8 cellular contexts compared by ENCODE assay signal in the genomic region with DNA sequence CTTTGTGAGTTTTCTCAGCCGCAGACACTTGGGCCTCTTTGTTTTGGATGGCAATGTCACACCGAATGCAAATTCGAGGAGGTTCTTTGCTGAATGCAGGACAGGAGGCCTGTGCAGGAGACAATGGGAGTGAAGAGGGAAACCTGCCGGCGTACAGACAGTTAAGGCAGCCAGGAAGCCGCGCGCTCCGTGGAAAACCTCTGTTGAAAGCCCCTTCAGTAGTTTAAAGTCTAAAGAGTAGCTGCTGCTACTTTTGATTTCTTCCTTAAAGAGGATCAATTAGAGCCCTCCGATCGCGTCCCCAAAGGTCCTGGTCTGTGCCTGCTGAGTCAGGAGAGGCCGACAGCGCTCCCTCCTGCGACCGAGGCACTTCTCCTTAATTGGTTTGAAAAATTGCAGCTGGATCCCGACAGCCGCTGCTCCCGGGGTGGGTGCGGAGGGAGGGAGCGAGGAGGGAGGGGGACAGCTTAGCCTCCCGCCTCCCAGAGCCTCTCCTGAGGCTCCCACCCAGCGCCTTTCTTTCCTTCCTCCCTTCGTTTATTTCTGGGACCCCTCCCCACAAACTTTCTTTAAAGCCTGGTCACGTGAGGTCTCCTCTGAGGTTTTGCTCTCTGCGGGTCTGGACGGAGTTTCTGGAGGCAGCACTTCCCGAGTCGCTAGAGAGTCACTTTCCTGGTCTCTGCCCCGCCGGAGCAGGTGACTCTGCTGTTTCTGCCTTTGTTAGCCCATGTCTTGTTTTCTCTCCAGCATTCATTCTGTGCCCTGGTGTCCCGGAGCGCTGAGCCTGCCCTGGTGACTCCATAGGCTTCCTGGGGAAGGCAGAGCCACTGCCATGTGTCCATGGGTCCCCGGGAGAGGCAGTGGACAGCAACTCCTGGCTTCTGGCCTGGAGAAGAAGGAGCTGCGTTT. TPM values are rescaled to one million over a fixed set of nuclear protein-coding genes. Genes with fewer than 3 reads are reported as not detected.
DNase-seq lines count a peak whose midpoint lies in the region; ATAC-seq and TF ChIP-seq lines count a peak whose summit lies in the region.

No MANE protein-coding gene starts in this region.

- H3K9me3 Mint-ChIP-seq in activated T-cell treated with anti-CD3 and anti-CD28 coated beads, Interleukin-2, amount 50 U/mL, for 24 hours, result no peaks in the 10 kb centered on the region
- no peaks in the 10 kb centered on the region for H3K9me3 Mint-ChIP-seq in endodermal cell

- H3K9ac ChIP-seq in endodermal cell (ENCODE audit: extremely low read depth, low read length, poor library complexity, severe bottlenecking), result peak overlapping the region; percentile 66

- ATAC-seq in thoracic aorta (ENCODE audit: insufficient number of reproducible peaks, low FRiP score, low read depth), result peak; percentile 78

- peak overlapping the region; percentile 76 for H3K27ac Mint-ChIP-seq in activated T-cell treated with anti-CD3 and anti-CD28 coated beads, Interleukin-2, amount 50 U/mL, for 24 hours
- peak overlapping the region; percentile 93 for H3K27ac Mint-ChIP-seq in endodermal cell

- peaks cover 7% of the 10 kb centered on the region for H3K36me3 Mint-ChIP-seq in activated T-cell treated with anti-CD3 and anti-CD28 coated beads, Interleukin-2, amount 50 U/mL, for 24 hours (ENCODE audit: low read depth)
- no peaks in the 10 kb centered on the region for H3K36me3 Mint-ChIP-seq in endodermal cell (ENCODE audit: low read depth)

- H3K4me3 Mint-ChIP-seq in activated T-cell treated with anti-CD3 and anti-CD28 coated beads, Interleukin-2, amount 50 U/mL, for 24 hours, result peak overlapping the region; percentile 71
- peak overlapping the region; percentile 75 for H3K4me3 Mint-ChIP-seq in endodermal cell

- H3K9me3 ChIP-seq in endodermal cell (ENCODE audit: control insufficient read depth, low read length), result no peaks in the 10 kb centered on the region
- H3K9me3 ChIP-seq in thoracic aorta, result no peaks in the 10 kb centered on the region

- H3K36me3 ChIP-seq in endodermal cell (ENCODE audit: control insufficient read depth, insufficient read depth, low read length), result no peaks in the 10 kb centered on the region
- no peaks in the 10 kb centered on the region for H3K36me3 ChIP-seq in thoracic aorta

- H3K4me1 ChIP-seq in endodermal cell (ENCODE audit: control insufficient read depth, insufficient read depth, low read length) (peaks cover 3% of the 10 kb centered on the region), thoracic aorta (ENCODE audit: control insufficient read depth in 1 of 2, low read depth in 2 of 2) (peaks cover 0 to 7% of the 10 kb centered on the region in 2 donors)

- WGBS in endodermal cell (ENCODE audit: insufficient coverage in 1 of 2, insufficient read length in 1 of 2), 2 experiments, result 4 to 6% methylated on average over 20 to 34 of the region's 35 CpGs

- peaks cover 9% of the 10 kb centered on the region for H3K27me3 Mint-ChIP-seq in activated T-cell treated with anti-CD3 and anti-CD28 coated beads, Interleukin-2, amount 50 U/mL, for 24 hours
- peaks cover 6% of the 10 kb centered on the region for H3K27me3 Mint-ChIP-seq in endodermal cell (ENCODE audit: insufficient read depth)

- H3K4me1 Mint-ChIP-seq in activated T-cell treated with anti-CD3 and anti-CD28 coated beads, Interleukin-2, amount 50 U/mL, for 24 hours (ENCODE audit: low read depth), result peaks cover 17% of the 10 kb centered on the region
- H3K4me1 Mint-ChIP-seq in endodermal cell, result peaks cover 10% of the 10 kb centered on the region

- peak overlapping the region; percentile 85 for H3K4me3 ChIP-seq in endodermal cell (ENCODE audit: low read length)
- H3K4me3 ChIP-seq in thoracic aorta, result peak overlapping the region; percentile 89

- H3K27ac ChIP-seq in endodermal cell (ENCODE audit: low read depth, low read length) (peak overlapping the region; percentile 97), thoracic aorta (peak overlapping the region; percentile 84 to 85)

- TF ChIP-seq CTCF in endodermal cell (conservative IDR thresholded peaks at IDR 0.05) (peak; percentile 36), thoracic aorta (IDR thresholded peaks at IDR 0.05) (no peak), GM10266 (IDR thresholded peaks at IDR 0.05; ENCODE audit: control insufficient read depth, insufficient read depth, low read depth, missing control alignments) (no peak)

- H3K27me3 ChIP-seq in endodermal cell (ENCODE audit: control insufficient read depth, insufficient read depth, low read length, poor library complexity, severe bottlenecking) (no peaks in the 10 kb centered on the region), thoracic aorta (replicated peaks; ENCODE audit: insufficient read depth) (no peaks in the 10 kb centered on the region)

- peak; percentile 33 for DNase-seq in activated T-cell treated with anti-CD3 and anti-CD28 coated beads, Interleukin-2, amount 50 U/mL, for 24 hours
- no peak for DNase-seq in activated T-cell treated with anti-CD3 and anti-CD28 coated beads, Interleukin-2, amount 50 U/mL, for 1 hour
- DNase-seq in RPMI7951 (ENCODE audit: low read depth) (peak; percentile 58), endodermal cell (peak; percentile 89), lung microvascular endothelial cell (ENCODE audit: low read depth in 2 of 2) (peak; percentile 36 to 51), thoracic aorta (ENCODE audit: low spot score) (no peak), GM10266 (ENCODE audit: extremely low spot score) (no peak)
- no peak for DNase-seq in activated CD4-positive, alpha-beta T cell treated with anti-CD3 and anti-CD28 coated beads for 1 hour

RNA-seq across cellular contexts. Expression of a gene that starts 22.3 kb away (rescaled TPM):
- total RNA-seq in RPMI7951 (2014; rRNA removed; shearing (Covaris generic)), result 35.3 and 45.5 TPM in 2 replicates
- total RNA-seq in endodermal cell (1 to 10 TPM; 8.4 to 9.0 TPM), lung microvascular endothelial cell (14.2 and 25.2 TPM in 2 replicates), thoracic aorta (10 to 100 TPM in 1 of 2 donors, 1 to 10 TPM in 1; 2.4 to 11.4 TPM)
- 17.7 TPM for polyA plus RNA-seq in endodermal cell (2013, experiment 1 of 2)
- polyA plus RNA-seq in endodermal cell (2013, experiment 2 of 2), result 15.2 TPM

RNA-seq across cellular contexts. Expression of a gene that starts 59.0 kb away (rescaled TPM):
- total RNA-seq in RPMI7951 (2014; rRNA removed; shearing (Covaris generic)), result 0.60 and 2.0 TPM in 2 replicates
- total RNA-seq in endodermal cell (not detected), lung microvascular endothelial cell (0.65 and 1.6 TPM in 2 replicates), thoracic aorta (1 to 10 TPM; 3.7 to 7.3 TPM)
- 0.18 TPM for polyA plus RNA-seq in endodermal cell (2013, experiment 1 of 2)
- polyA plus RNA-seq in endodermal cell (2013, experiment 2 of 2), result 0.17 TPM

Comparison
In these comparisons a context has a peak if more than half of its experiments do, and no peak if none do; other contexts are left out.
1. DNase-seq: peak in activated T-cell treated with anti-CD3 and anti-CD28 coated beads, Interleukin-2, amount 50 U/mL, for 24 hours (single experiment), RPMI7951 (single experiment), endodermal cell (single experiment) and lung microvascular endothelial cell (2 of 2); none in activated T-cell treated with anti-CD3 and anti-CD28 coated beads, Interleukin-2, amount 50 U/mL, for 1 hour (single experiment), thoracic aorta (single experiment), GM10266 (single experiment) and activated CD4-positive, alpha-beta T cell treated with anti-CD3 and anti-CD28 coated beads for 1 hour (single experiment).